ENCODE assay signal across 9 cellular contexts in genomic region chr10:11261687-11262086, GRCh38.
DNase-seq lines count a peak whose midpoint lies in the region; ATAC-seq and TF ChIP-seq lines count a peak whose summit lies in the region.
"Had no signal": no experiment of that assay in that cellular context is flagged by ENCODE, and none has a peak within 500 bp of the region (broad histone marks: within the 10 kb centered on the region; RNA-seq: fewer than 3 reads in every experiment).

No MANE protein-coding gene starts in this region.

- DNase-seq in activated naive CD8-positive, alpha-beta T cell treated with anti-CD3 and anti-CD28 coated beads for 36 hours: no peak
- DNase-seq in neural crest cell (ENCODE audit: low read depth, low spot score) (no peak), RKO (ENCODE audit: low spot score) (no peak)
- DNase-seq: NCI-H69, nephron progenitor cell had no signal

- H3K27me3 Mint-ChIP-seq in activated naive CD8-positive, alpha-beta T cell treated with anti-CD3 and anti-CD28 coated beads for 36 hours: no peaks in the 10 kb centered on the region
- H3K27me3 Mint-ChIP-seq in neural crest cell (ENCODE audit: low read depth): no peaks in the 10 kb centered on the region

- ATAC-seq in GM18511 (IDR thresholded peaks at IDR 0.05; ENCODE audit: unreplicated experiment): peak; percentile 44
- ATAC-seq in HG02798 (IDR thresholded peaks at IDR 0.05; ENCODE audit: poor library complexity, unreplicated experiment): peak; percentile 33
- no peak for ATAC-seq in HG02852 (IDR thresholded peaks at IDR 0.05; ENCODE audit: unreplicated experiment)
- ATAC-seq in HG03457 (IDR thresholded peaks at IDR 0.05; ENCODE audit: unreplicated experiment): no peak

- no peak for TF ChIP-seq CTCF in neural crest cell (conservative IDR thresholded peaks at IDR 0.05)

- H3K27ac Mint-ChIP-seq in activated naive CD8-positive, alpha-beta T cell treated with anti-CD3 and anti-CD28 coated beads for 36 hours: peak overlapping the region; percentile 59
- H3K27ac Mint-ChIP-seq in neural crest cell (ENCODE audit: unreplicated experiment): peak overlapping the region; percentile 22
- H3K27ac Mint-ChIP-seq: nephron progenitor cell had no signal

- no peak overlapping the region for H3K4me3 Mint-ChIP-seq in activated naive CD8-positive, alpha-beta T cell treated with anti-CD3 and anti-CD28 coated beads for 36 hours
- H3K4me3 Mint-ChIP-seq in neural crest cell: no peak overlapping the region
- H3K4me3 Mint-ChIP-seq: nephron progenitor cell had no signal

- peaks cover 79% of the 10 kb centered on the region for H3K4me1 Mint-ChIP-seq in activated naive CD8-positive, alpha-beta T cell treated with anti-CD3 and anti-CD28 coated beads for 36 hours
- H3K4me1 Mint-ChIP-seq in neural crest cell: peaks cover 36% of the 10 kb centered on the region

- H3K36me3 Mint-ChIP-seq in activated naive CD8-positive, alpha-beta T cell treated with anti-CD3 and anti-CD28 coated beads for 36 hours: peaks cover 83% of the 10 kb centered on the region
- H3K36me3 Mint-ChIP-seq in neural crest cell (ENCODE audit: low read depth): peaks cover 9% of the 10 kb centered on the region

- H3K9me3 Mint-ChIP-seq in activated naive CD8-positive, alpha-beta T cell treated with anti-CD3 and anti-CD28 coated beads for 36 hours: no peaks in the 10 kb centered on the region
- H3K9me3 Mint-ChIP-seq in neural crest cell: no peaks in the 10 kb centered on the region
- H3K9me3 Mint-ChIP-seq: nephron progenitor cell had no signal

Comparison
In these comparisons a context has a peak if more than half of its experiments do, and no peak if none do; other contexts are left out.
1. ATAC-seq: peak in GM18511 (single experiment) and HG02798 (single experiment); none in HG02852 (single experiment) and HG03457 (single experiment).